1 cellular context compared by ENCODE assay signal in genomic region chr10:5165738-5166137, GRCh38.
TF ChIP-seq lines count a peak whose summit lies in the region.

No MANE protein-coding gene starts in this region.

TF ChIP-seq in GM12878, 131 proteins besides CTCF, POLR2A, EP300 and RAD21:
- no peak for TF ChIP-seq BRCA1 (IDR thresholded peaks at IDR 0.05; ENCODE audit: low read depth, low read length)
- 0 out of 2 replicates have a peak, but pooled peaks have one; percentile 60 for TF ChIP-seq CBX5 (IDR thresholded peaks at IDR 0.05; ENCODE audit: low read depth)
TF ChIP-seq in GM12878: peak in this region for 1.
